In the genomic region with DNA sequence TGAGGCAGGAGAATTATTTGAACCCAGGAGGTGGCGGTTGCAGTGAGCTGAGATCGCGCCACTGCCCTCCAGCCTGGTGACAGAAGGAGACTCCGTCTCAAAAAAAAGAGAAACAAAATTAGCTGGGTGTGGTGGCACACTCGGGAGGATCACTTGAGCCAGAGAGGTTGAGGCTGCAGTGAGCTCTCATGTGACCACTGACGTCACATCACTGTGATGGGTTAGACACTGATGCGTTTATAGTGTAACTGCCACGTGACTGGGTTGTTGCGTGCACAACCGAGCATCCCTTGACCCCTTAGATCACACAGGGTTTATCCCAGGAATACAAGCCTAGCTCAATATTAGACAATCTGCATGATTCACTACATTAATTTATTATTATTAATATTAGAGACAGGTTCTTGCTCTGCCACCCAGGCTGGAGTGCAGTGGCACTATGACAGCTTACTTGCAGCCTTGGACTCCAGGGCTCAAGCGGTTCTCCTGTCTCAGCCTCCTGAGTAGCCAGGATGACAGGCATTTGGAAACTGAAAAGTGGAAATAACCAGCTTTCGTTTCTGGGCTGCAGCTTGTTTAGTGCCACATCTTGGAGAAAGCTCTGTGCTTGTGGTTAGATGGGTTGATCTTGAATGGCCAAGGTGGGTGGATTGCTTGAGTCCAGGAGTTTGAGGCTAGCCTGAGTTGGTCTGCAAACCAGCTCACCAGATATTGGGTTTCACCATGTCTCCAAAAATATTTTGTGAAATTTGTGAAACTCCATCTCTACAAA, we compare ENCODE assay signal across 25 cellular contexts. TPM values are rescaled to one million over a fixed set of nuclear protein-coding genes. Genes with fewer than 3 reads are reported as not detected.
DNase-seq lines count a peak whose midpoint lies in the region; ATAC-seq, FAIRE-seq and TF ChIP-seq lines count a peak whose summit lies in the region.
"Had no signal": no experiment of that assay in that cellular context is flagged by ENCODE, and none has a peak within 500 bp of the region (broad histone marks: within the 10 kb centered on the region; RNA-seq: fewer than 3 reads in every experiment).

No MANE protein-coding gene starts in this region.

- H3K79me2 ChIP-seq in GM12878 (ENCODE audit: control insufficient read depth, insufficient read depth, low read length) = peaks cover 37% of the 10 kb centered on the region

- POLR2A ChIA-PET in GM12878 (lab: Charles Lee) = interaction anchor here (0.5 to 1.3 kb wide), 5 partner anchors 8 to 22 kb away, joined by 3 to 5 read pairs (median 3); no protein-coding TSS in a partner anchor

- ATAC-seq in GM12878 (peak; percentile 86), pancreas (no peak)
- ATAC-seq in stimulated activated effector memory CD8-positive, alpha-beta T cell treated with anti-CD3 and anti-CD28 coated beads, Interleukin-12 subunit alpha, Interleukin-12 subunit beta, amount 100 ng/mL, for 72 hours = peak; percentile 16
- ATAC-seq: activated CD8-positive, alpha-beta T cell treated with anti-CD3 and anti-CD28 coated beads, Interleukin-2, amount 10 ng/mL, durations not matched to agents 7 days and 5 days had no signal

- H3K4me2 ChIP-seq in GM12878 (ENCODE audit: control insufficient read depth, insufficient read depth) = peak overlapping the region; percentile 35; the same call in 1 of the 2 replicates
- H3K4me2 ChIP-seq: smooth muscle cell had no signal

- in situ Hi-C loops in GM12878 (cut with MboI) = no loop called here

- no peaks in the 10 kb centered on the region for H4K20me1 ChIP-seq in GM12878 (ENCODE audit: control insufficient read depth, insufficient read depth)

- no peaks in the 10 kb centered on the region; the same call in 1 of the 3 replicates for H3K9me3 ChIP-seq in GM12878 (replicated peaks; ENCODE audit: control insufficient read depth, insufficient read depth, low read length)
- no peaks in the 10 kb centered on the region for H3K9me3 ChIP-seq in pancreas
- H3K9me3 ChIP-seq: adrenal gland, SJSA1, thoracic aorta had no signal

- 68% methylated on average over 12 of the region's 12 CpGs for WGBS in GM12878 (ENCODE audit: insufficient coverage, insufficient replicate concordance, low lambda C conversion rate, missing lambda C conversion rate)
- 72 to 78% methylated on average over 12 of the region's 12 CpGs for WGBS in pancreas, 2 donors

- no peak for TF ChIP-seq POLR2A in GM12878 (IDR thresholded peaks at IDR 0.05; ENCODE audit: low read depth, low read length)

- DNase-seq in GM19239 (ENCODE audit: insufficient read length, low spot score) (no peak), MV-4-11 (lab: John Stamatoyannopoulos, UW) (peak; percentile 95), GM12878 (ENCODE audit: low read depth, low spot score) (no peak), glutamatergic neuron (no peak), pancreas (no peak), putamen (ENCODE audit: low spot score) (no peak)
- no peak for DNase-seq in stimulated activated effector memory CD8-positive, alpha-beta T cell treated with anti-CD3 and anti-CD28 coated beads, Interleukin-12 subunit alpha, Interleukin-12 subunit beta, amount 100 ng/mL, for 72 hours (ENCODE audit: low spot score in 2 of 2)
- DNase-seq: activated CD4-positive, alpha-beta T cell treated with anti-CD3 and anti-CD28 coated beads for 1 hour; activated CD8-positive, alpha-beta T cell treated with anti-CD3 and anti-CD28 coated beads, Interleukin-2, amount 10 ng/mL, durations not matched to agents 7 days and 5 days; activated gamma-delta T cell; activated T-cell treated with anti-CD3 and anti-CD28 coated beads for 4 hours; CD4-positive, CD25-positive, alpha-beta regulatory T cell; effector CD4-positive, alpha-beta T cell; GOT3; NCI-H1417 treated with DMSO at 0.1 percent for 48 hours; NCI-H774; stimulated activated CD4-positive, alpha-beta T cell treated with anti-CD3 and anti-CD28 coated beads, Interleukin-2, amount 100 ng/mL, for 48 hours; stimulated activated naive CD4-positive, alpha-beta T cell had no signal

- H3K9me3 Mint-ChIP-seq in stimulated activated effector memory CD8-positive, alpha-beta T cell treated with anti-CD3 and anti-CD28 coated beads, Interleukin-12 subunit alpha, Interleukin-12 subunit beta, amount 100 ng/mL, for 72 hours = no peaks in the 10 kb centered on the region
- H3K9me3 Mint-ChIP-seq in glutamatergic neuron (ENCODE audit: unreplicated experiment) = peaks cover 3% of the 10 kb centered on the region
- H3K9me3 Mint-ChIP-seq: brain; CD4-positive, CD25-positive, alpha-beta regulatory T cell; memory B cell had no signal

- no TSS peak for BruUV-seq in GM12878 (replicated peaks; lab: Mats Ljungman, UMichigan)

- H3K36me3 ChIP-seq in GM12878 (ENCODE audit: control insufficient read depth in 2 of 2, insufficient read depth in 2 of 2, low read length in 1 of 2) = peaks cover 0 to 3% of the 10 kb centered on the region in 2 experiments; a peak in 2 of 4 replicates
- no peaks in the 10 kb centered on the region for H3K36me3 ChIP-seq in pancreas
- H3K36me3 ChIP-seq: adrenal gland, SJSA1, thoracic aorta had no signal

- FAIRE-seq in GM19239 (lab: Jason Lieb, UNC) (peak; percentile 82), GM12878 (lab: Jason Lieb, UNC) (peak; percentile 81), pancreas (lab: Jason Lieb, UNC) (no peak)

- no peaks in the 10 kb centered on the region for H3K27me3 ChIP-seq in GM12878 (replicated peaks in 1 of 2; ENCODE audit: control insufficient read depth in 2 of 2, insufficient read depth in 2 of 2, low read length in 1 of 2)
- no peaks in the 10 kb centered on the region for H3K27me3 ChIP-seq in pancreas
- H3K27me3 ChIP-seq: adrenal gland had no signal

- no peak overlapping the region for H3K4me3 Mint-ChIP-seq in stimulated activated effector memory CD8-positive, alpha-beta T cell treated with anti-CD3 and anti-CD28 coated beads, Interleukin-12 subunit alpha, Interleukin-12 subunit beta, amount 100 ng/mL, for 72 hours
- no peak overlapping the region for H3K4me3 Mint-ChIP-seq in glutamatergic neuron (ENCODE audit: unreplicated experiment)
- H3K4me3 Mint-ChIP-seq: activated CD8-positive, alpha-beta T cell treated with anti-CD3 and anti-CD28 coated beads, Interleukin-2, amount 10 ng/mL, durations not matched to agents 7 days and 5 days; brain; CD4-positive, CD25-positive, alpha-beta regulatory T cell; memory B cell had no signal

- TF ChIP-seq EP300 in GM12878 (IDR thresholded peaks at IDR 0.05; ENCODE audit: borderline replicate concordance in 1 of 2, control insufficient read depth in 1 of 2, low read depth in 2 of 2, low read length in 2 of 2) = no peak

- peaks cover 14% of the 10 kb centered on the region for H3K4me1 Mint-ChIP-seq in stimulated activated effector memory CD8-positive, alpha-beta T cell treated with anti-CD3 and anti-CD28 coated beads, Interleukin-12 subunit alpha, Interleukin-12 subunit beta, amount 100 ng/mL, for 72 hours
- H3K4me1 Mint-ChIP-seq in glutamatergic neuron (ENCODE audit: low read depth, unreplicated experiment) = no peaks in the 10 kb centered on the region
- H3K4me1 Mint-ChIP-seq: brain had no signal

- peaks cover 31% of the 10 kb centered on the region for H3K36me3 Mint-ChIP-seq in stimulated activated effector memory CD8-positive, alpha-beta T cell treated with anti-CD3 and anti-CD28 coated beads, Interleukin-12 subunit alpha, Interleukin-12 subunit beta, amount 100 ng/mL, for 72 hours
- no peaks in the 10 kb centered on the region for H3K36me3 Mint-ChIP-seq in glutamatergic neuron (ENCODE audit: unreplicated experiment)
- H3K36me3 Mint-ChIP-seq: brain; CD4-positive, CD25-positive, alpha-beta regulatory T cell; memory B cell had no signal

- H3K27ac ChIP-seq in GM12878 (ENCODE audit: control insufficient read depth, insufficient read depth) (no peak overlapping the region; the same call in 1 of the 2 replicates), pancreas (no peak overlapping the region)
- H3K27ac ChIP-seq: epithelial cell of prostate, SJSA1, thoracic aorta had no signal

- no peak overlapping the region for H3K27ac Mint-ChIP-seq in stimulated activated effector memory CD8-positive, alpha-beta T cell treated with anti-CD3 and anti-CD28 coated beads, Interleukin-12 subunit alpha, Interleukin-12 subunit beta, amount 100 ng/mL, for 72 hours
- H3K27ac Mint-ChIP-seq in glutamatergic neuron (ENCODE audit: unreplicated experiment) = no peak overlapping the region
- H3K27ac Mint-ChIP-seq: activated CD8-positive, alpha-beta T cell treated with anti-CD3 and anti-CD28 coated beads, Interleukin-2, amount 10 ng/mL, durations not matched to agents 7 days and 5 days; brain; memory B cell had no signal

- H3K4me3 ChIP-seq in GM12878 = no peak overlapping the region
- no peak overlapping the region for H3K4me3 ChIP-seq in pancreas
- H3K4me3 ChIP-seq: adrenal gland, SJSA1, smooth muscle cell, thoracic aorta had no signal

- peaks cover 38% of the 10 kb centered on the region for H3K4me1 ChIP-seq in GM12878 (ENCODE audit: control insufficient read depth, insufficient read depth, low read length)
- H3K4me1 ChIP-seq in pancreas = peaks cover 0 to 4% (median 0%) of the 10 kb centered on the region in 3 donors

- H3K9ac ChIP-seq in GM12878 (ENCODE audit: control insufficient read depth, insufficient read depth, low read length) = no peak overlapping the region

- SMC1A ChIA-PET in GM12878 (lab: Charles Lee; ENCODE audit: uncharacterized antibody, unreplicated experiment) = interaction anchor here (0.6 to 2.3 kb wide), 8 partner anchors 8 to 63 kb away, joined by 3 to 14 read pairs (median 4); no protein-coding TSS in a partner anchor

- intact Hi-C loops in GM12878 (cut with micrococcal nuclease; ENCODE audit: unreplicated experiment) (no loop called here), pancreas (cut with DNase I) (no loop called here)

- no peak overlapping the region for H2AFZ ChIP-seq in GM12878 (ENCODE audit: control insufficient read depth, low read depth, low read length)

- CTCF ChIA-PET in GM12878 (lab: Yijun Ruan, JAX) = interaction anchor here (0.7 to 2.7 kb wide), 10 partner anchors 8 to 126 kb away, joined by 3 to 18 read pairs (median 5); no protein-coding TSS in a partner anchor

- no peak for TF ChIP-seq RAD21 in GM12878 (IDR thresholded peaks at IDR 0.05; ENCODE audit: insufficient read depth, low read depth, low read length)

- H3K27me3 Mint-ChIP-seq in glutamatergic neuron (ENCODE audit: unreplicated experiment) = peaks cover 1% of the 10 kb centered on the region
- H3K27me3 Mint-ChIP-seq: memory B cell had no signal

- RAD21 ChIA-PET in GM12878 (lab: Charles Lee; ENCODE audit: unreplicated experiment) = interaction anchor here (1.1 to 3.4 kb wide), 6 partner anchors 8 to 41 kb away, joined by 4 to 16 read pairs (median 8); no protein-coding TSS in a partner anchor

- TF ChIP-seq CTCF in GM12878 (IDR thresholded peaks at IDR 0.05 in 2 of 3, conservative IDR thresholded peaks at IDR 0.05 in 1 of 3; ENCODE audit: control insufficient read depth in 2 of 3, extremely low read depth in 1 of 3, insufficient read depth in 1 of 3, low read depth in 3 of 3, low read length in 3 of 3) (no peak), glutamatergic neuron (IDR thresholded peaks at IDR 0.05; ENCODE audit: partially characterized antibody, unreplicated experiment) (no peak), pancreas (IDR thresholded peaks at IDR 0.05) (no peak)

RNA-seq across cellular contexts. Expression of a gene that starts 26.4 kb away (rescaled TPM):
- total RNA-seq in GM12878 (2013; cell fraction: nucleolus; rRNA removed) = 192 and 258 TPM in 2 replicates
- 35.6 and 49.4 TPM in 2 replicates for total RNA-seq in GM12878 (2014; rRNA removed)
- total RNA-seq in GM12878 (2014; rRNA removed; fragmentation: Illumina TruSeq; extraction: Trizol) = 20.8 and 24.4 TPM in 2 replicates
- total RNA-seq in GM12878 (2021) = 101 and 112 TPM in 2 replicates
- 36.8 TPM for polyA plus RNA-seq in GM12878 (2011; ENCODE audit: low read depth)
- polyA plus RNA-seq in GM12878 (2011; rRNA removed) = 17.6 and 41.4 TPM in 2 replicates
- 34.7 and 44.4 TPM in 2 replicates for polyA plus RNA-seq in GM12878 (2011; cell fraction: cytosol; rRNA removed)
- polyA plus RNA-seq in GM12878 (2011; cell fraction: nucleus; rRNA removed) = 238 and 247 TPM in 2 replicates
- polyA plus RNA-seq in GM12878 (2012) = 50.4 and 62.8 TPM in 2 replicates
- polyA plus RNA-seq in GM12878 (2014; fragmentation: Illumina TruSeq; extraction: Trizol) = 39.5 and 40.5 TPM in 2 replicates
- polyA plus RNA-seq in GM12878 (2014; fragmentation: Nextera tagmentation; extraction: Ambion mirVana) = 1 to 10 TPM; 1.4 to 2.5 TPM
- 38.6 and 53.1 TPM in 2 replicates for polyA plus RNA-seq in GM12878 (2014; rRNA removed)
- polyA plus RNA-seq in GM12878 (2016; fragmentation: Nextera tagmentation; extraction: Ambion mirVana) = 10 to 100 TPM; 16.5 to 21.4 TPM
- 41.5 and 66.5 TPM in 2 replicates for polyA minus RNA-seq in GM12878 (2011; rRNA and poly(A)+ RNA removed)
- polyA minus RNA-seq in GM12878 (2011; cell fraction: cytosol; rRNA and poly(A)+ RNA removed) = 31.5 and 37.0 TPM in 2 replicates
- 61.5 and 95.8 TPM in 2 replicates for polyA minus RNA-seq in GM12878 (2011; cell fraction: nucleus; rRNA and poly(A)+ RNA removed)
- total RNA-seq in glutamatergic neuron (ENCODE audit: unreplicated experiment) = 219 TPM
- 10 to 100 TPM; 15.4 to 57.4 (median 22.5) TPM for total RNA-seq in pancreas
- 10 to 100 TPM; 39.2 to 65.7 TPM for polyA plus RNA-seq in pancreas

Comparison
In these comparisons a context has a peak if more than half of its experiments do, and no peak if none do; other contexts are left out.
1. ATAC-seq: peak in GM12878 (single experiment) and stimulated activated effector memory CD8-positive, alpha-beta T cell treated with anti-CD3 and anti-CD28 coated beads, Interleukin-12 subunit alpha, Interleukin-12 subunit beta, amount 100 ng/mL, for 72 hours (single experiment); none in pancreas (0 of 4).